Comparison of ENCODE assay signal across 8 cellular contexts in genomic region chr13:98450495-98451167, GRCh38.
DNase-seq lines count a peak whose midpoint lies in the region; ATAC-seq and TF ChIP-seq lines count a peak whose summit lies in the region.

No MANE protein-coding gene starts in this region.

- peaks cover 48% of the 10 kb centered on the region for H3K4me1 ChIP-seq in suprapubic skin

- no peak for TF ChIP-seq POLR2A in suprapubic skin (IDR thresholded peaks at IDR 0.05)

- no peak overlapping the region for H3K4me3 ChIP-seq in suprapubic skin

- no peaks in the 10 kb centered on the region for H3K9me3 ChIP-seq in suprapubic skin

- no peak for TF ChIP-seq CTCF in suprapubic skin (IDR thresholded peaks at IDR 0.05)

- peak; percentile 52 for DNase-seq in DMS79 treated with DMSO at 0.1 percent for 48 hours (lab: John Stamatoyannopoulos, UW)
- no peak for DNase-seq in DMS79 (lab: John Stamatoyannopoulos, UW)
- DNase-seq in astrocyte of the hippocampus (ENCODE audit: low read depth, low spot score) = peak; percentile 46
- DNase-seq in islet precursor cell = peak; percentile 78
- DNase-seq in suprapubic skin (ENCODE audit: low spot score in 2 of 2) = no peak
- no peak for DNase-seq in NCI-H2196 (lab: John Stamatoyannopoulos, UW; ENCODE audit: unreplicated experiment)
- no peak for DNase-seq in stimulated activated CD4-positive, alpha-beta T cell treated with anti-CD3 and anti-CD28 coated beads, Interleukin-4, amount 100 ng/mL, for 24 hours

- peak overlapping the region; percentile 31 for H3K27ac ChIP-seq in suprapubic skin

- TF ChIP-seq EP300 in suprapubic skin (IDR thresholded peaks at IDR 0.05) = no peak

- H3K27me3 ChIP-seq in suprapubic skin = no peaks in the 10 kb centered on the region

- peaks cover 46% of the 10 kb centered on the region for H3K36me3 ChIP-seq in suprapubic skin

- WGBS in suprapubic skin = 67% methylated on average over 8 of the region's 14 CpGs

- ATAC-seq in HG02852 (IDR thresholded peaks at IDR 0.05; ENCODE audit: unreplicated experiment) = no peak

Comparison
In these comparisons a context has a peak if more than half of its experiments do, and no peak if none do; other contexts are left out.
1. DNase-seq: peak in DMS79 treated with DMSO at 0.1 percent for 48 hours (single experiment), astrocyte of the hippocampus (single experiment) and islet precursor cell (single experiment); none in DMS79 (single experiment), suprapubic skin (0 of 2), NCI-H2196 (single experiment) and stimulated activated CD4-positive, alpha-beta T cell treated with anti-CD3 and anti-CD28 coated beads, Interleukin-4, amount 100 ng/mL, for 24 hours (single experiment).